9 cellular contexts compared by ENCODE assay signal in the genomic region with DNA sequence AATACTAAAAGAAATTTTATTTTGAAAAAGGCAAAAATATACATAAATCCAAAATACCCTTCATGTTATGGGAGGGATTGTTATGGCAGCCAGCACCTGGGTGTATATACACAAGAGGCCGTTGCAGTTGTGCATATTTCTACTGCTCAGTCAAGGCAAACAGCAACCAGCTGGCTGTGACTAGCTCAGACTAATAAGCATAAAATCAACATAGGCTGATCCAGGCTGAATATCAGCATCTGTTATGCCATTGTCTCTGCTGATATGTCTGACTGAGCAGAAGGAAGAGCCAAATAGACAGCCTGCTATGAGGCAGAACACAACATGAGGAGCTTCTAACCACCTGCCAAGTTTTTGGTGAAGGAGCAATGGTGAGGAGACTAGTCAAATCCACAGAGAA.
DNase-seq lines count a peak whose midpoint lies in the region; ATAC-seq and TF ChIP-seq lines count a peak whose summit lies in the region.
"Had no signal": no experiment of that assay in that cellular context is flagged by ENCODE, and none has a peak within 500 bp of the region (broad histone marks: within the 10 kb centered on the region; RNA-seq: fewer than 3 reads in every experiment).

No MANE protein-coding gene starts in this region.

- no peak overlapping the region for H3K27ac ChIP-seq in dorsolateral prefrontal cortex

- H3K9ac ChIP-seq in adipocyte (ENCODE audit: low read length): peak overlapping the region; percentile 44

- ATAC-seq in mucosa of descending colon: no peak

- DNase-seq in DMS 273 treated with DMSO at 0.1 percent for 48 hours (lab: John Stamatoyannopoulos, UW) (peak; percentile 97), NCI-H2029 (lab: John Stamatoyannopoulos, UW) (peak; percentile 96), adipocyte (ENCODE audit: low read depth) (peak; percentile 75), kidney glomerular epithelial cell (lab: John Stamatoyannopoulos, UW) (peak; percentile 74), dorsolateral prefrontal cortex (no peak), SKM-1 (lab: John Stamatoyannopoulos, UW; ENCODE audit: unreplicated experiment) (no peak), mucosa of descending colon (no peak)
- no peak for DNase-seq in stimulated activated CD4-positive, alpha-beta T cell treated with anti-CD3 and anti-CD28 coated beads, Interleukin-2, amount 100 ng/mL, for 24 hours
- DNase-seq: activated CD8-positive, alpha-beta memory T cell treated with anti-CD3 and anti-CD28 coated beads for 24 hours had no signal

- no peaks in the 10 kb centered on the region for H3K27me3 ChIP-seq in adipocyte (replicated peaks; ENCODE audit: control insufficient read depth, insufficient read depth, low read length)
- no peaks in the 10 kb centered on the region for H3K27me3 ChIP-seq in dorsolateral prefrontal cortex

- intact Hi-C loops in dorsolateral prefrontal cortex (cut with DNase I) (no loop called here), mucosa of descending colon (cut with DNase I, micrococcal nuclease) (no loop called here)

- H3K9me3 ChIP-seq in adipocyte (ENCODE audit: control insufficient read depth, low read length) (no peaks in the 10 kb centered on the region), mucosa of descending colon (peaks cover 12% of the 10 kb centered on the region)

- TF ChIP-seq CTCF in dorsolateral prefrontal cortex (IDR thresholded peaks at IDR 0.05 in 54 of 56, conservative IDR thresholded peaks at IDR 0.05 in 2 of 56; ENCODE audit: low read depth in 1 of 56, partially characterized antibody in 56 of 56): no peak
- no peak for TF ChIP-seq CTCF in mucosa of descending colon (IDR thresholded peaks at IDR 0.05)

- H3K36me3 ChIP-seq in adipocyte (ENCODE audit: control insufficient read depth, insufficient read depth, low read length, severe bottlenecking) (no peaks in the 10 kb centered on the region), mucosa of descending colon (ENCODE audit: low read depth) (no peaks in the 10 kb centered on the region)

- H3K4me3 ChIP-seq in adipocyte (ENCODE audit: low read length): peak overlapping the region; percentile 39
- no peak overlapping the region for H3K4me3 ChIP-seq in dorsolateral prefrontal cortex
- H3K4me3 ChIP-seq in mucosa of descending colon: no peak overlapping the region

- H3K4me1 ChIP-seq in adipocyte (ENCODE audit: control insufficient read depth, insufficient read depth, low read length) (peaks cover 17% of the 10 kb centered on the region), mucosa of descending colon (ENCODE audit: low read depth) (no peaks in the 10 kb centered on the region)

Comparison
In these comparisons a context has a peak if more than half of its experiments do, and no peak if none do; other contexts are left out.
1. DNase-seq: peak in DMS 273 treated with DMSO at 0.1 percent for 48 hours (single experiment), NCI-H2029 (single experiment), adipocyte (single experiment) and kidney glomerular epithelial cell (single experiment); none in dorsolateral prefrontal cortex (0 of 10), stimulated activated CD4-positive, alpha-beta T cell treated with anti-CD3 and anti-CD28 coated beads, Interleukin-2, amount 100 ng/mL, for 24 hours (0 of 2), SKM-1 (single experiment) and mucosa of descending colon (0 of 3).